In the genomic region with DNA sequence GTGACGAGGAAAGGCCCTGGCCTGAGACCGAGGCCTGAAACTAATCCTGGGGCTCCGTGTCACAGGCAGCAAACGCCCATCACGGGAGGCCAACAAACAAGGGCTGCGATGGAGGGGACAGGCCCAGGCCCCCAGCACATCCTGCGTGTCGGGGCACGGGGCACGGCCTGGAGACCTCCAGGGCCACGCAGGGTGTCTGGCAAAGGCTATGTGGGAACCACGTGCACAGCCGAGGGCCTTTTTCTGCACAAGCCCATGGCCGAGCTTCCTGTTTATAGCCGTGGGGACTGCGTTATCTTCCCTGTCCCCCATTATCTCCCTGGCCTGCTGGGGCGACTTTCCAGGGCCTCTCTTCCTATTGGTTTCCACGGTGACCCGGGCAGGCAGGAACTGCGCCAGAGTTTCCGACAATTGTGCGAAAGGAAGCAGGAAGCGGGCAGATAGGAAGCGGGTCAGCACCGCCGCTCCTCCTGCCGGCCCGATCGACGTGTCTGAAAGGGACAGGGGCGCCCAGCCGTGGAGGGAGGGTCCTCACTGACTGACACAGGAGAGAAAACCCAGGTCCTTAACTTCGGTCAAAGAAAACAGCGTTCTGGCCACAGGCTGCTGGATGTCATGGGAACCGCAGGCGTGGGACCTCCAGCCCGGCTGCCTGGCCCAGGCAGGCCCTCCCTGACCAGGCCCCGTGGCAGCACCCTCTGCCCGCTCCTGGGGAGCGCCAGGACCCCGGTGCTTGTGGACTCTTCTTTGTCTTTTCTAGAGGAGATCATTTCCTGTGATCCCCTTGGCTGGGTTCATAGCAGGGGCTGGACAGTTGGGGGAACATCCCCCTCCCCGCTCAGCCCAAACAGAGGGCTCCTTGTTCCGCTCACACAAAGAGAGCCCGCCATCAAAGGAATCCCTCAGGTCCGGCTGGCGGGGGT, we compare ENCODE assay signal across 1 cellular context.
A peak's percentile ranks its signal among the peaks of the same experiment; 100 is the strongest.
TF ChIP-seq lines count a peak whose summit lies in the region.

No MANE protein-coding gene starts in this region.

TF ChIP-seq in K562, 482 proteins besides CTCF, POLR2A, EP300 and RAD21 (continued from another document and continues in another):
- TF ChIP-seq SREBF1 (IDR thresholded peaks at IDR 0.05; ENCODE audit: borderline replicate concordance, low read depth, low read length) (no peak), CBFB (CRISPR knock-in tag; IDR thresholded peaks at IDR 0.05) (no peak), TRIM24 (IDR thresholded peaks at IDR 0.05) (no peak), ZNF79 (CRISPR knock-in tag; IDR thresholded peaks at IDR 0.05; ENCODE audit: low read depth) (no peak), MXI1 (IDR thresholded peaks at IDR 0.05; ENCODE audit: low read depth, low read length) (no peak), DNMT1 (IDR thresholded peaks at IDR 0.05) (no peak), CAMTA2 (CRISPR knock-in tag; conservative IDR thresholded peaks at IDR 0.05) (no peak), L3MBTL2 (IDR thresholded peaks at IDR 0.05) (peak; percentile 90), ZNF445 (CRISPR knock-in tag; IDR thresholded peaks at IDR 0.05; ENCODE audit: low read depth) (no peak), SLC30A9 (CRISPR knock-in tag; IDR thresholded peaks at IDR 0.05) (no peak), ZNF316 (IDR thresholded peaks at IDR 0.05) (no peak), CBFA2T3 (IDR thresholded peaks at IDR 0.05) (peak; percentile 71), ZC3H4 (CRISPR knock-in tag; IDR thresholded peaks at IDR 0.05; ENCODE audit: borderline replicate concordance) (peak; percentile 16; the same call in 1 of the 2 replicates), FOXJ2 (tag; IDR thresholded peaks at IDR 0.05) (0 out of 2 replicates have a peak, but pooled peaks have one; percentile 44), POLR2AphosphoS2 (IDR thresholded peaks at IDR 0.05; ENCODE audit: low read length) (no peak), NR2C1 (IDR thresholded peaks at IDR 0.05) (no peak; the same call in 1 of the 2 replicates), NR2C1 (tag; IDR thresholded peaks at IDR 0.05) (peak; percentile 75), GABPA (tag; conservative IDR thresholded peaks at IDR 0.05; ENCODE audit: low read depth) (peak; percentile 87), RBM17 (IDR thresholded peaks at IDR 0.05; ENCODE audit: borderline replicate concordance, low read depth, low read length) (no peak), MCM7 (IDR thresholded peaks at IDR 0.05) (no peak), LEF1 (IDR thresholded peaks at IDR 0.05) (no peak), PPARD (CRISPR knock-in tag; IDR thresholded peaks at IDR 0.05) (no peak), RCOR1 (IDR thresholded peaks at IDR 0.05; ENCODE audit: borderline replicate concordance in 1 of 2, low read depth in 2 of 2, low read length in 2 of 2) (no peak), ZNF408 (CRISPR knock-in tag; IDR thresholded peaks at IDR 0.05; ENCODE audit: low read depth) (no peak), MIER1 (IDR thresholded peaks at IDR 0.05; ENCODE audit: low read depth) (no peak), ZNF436 (CRISPR knock-in tag; IDR thresholded peaks at IDR 0.05) (no peak), POLR2B (IDR thresholded peaks at IDR 0.05; ENCODE audit: low read depth, partially characterized antibody) (no peak), ZNF668 (CRISPR knock-in tag; IDR thresholded peaks at IDR 0.05) (no peak), DDX20 (tag; IDR thresholded peaks at IDR 0.05; ENCODE audit: low read depth) (no peak), TCF7L2 (IDR thresholded peaks at IDR 0.05; ENCODE audit: low read depth, low read length) (no peak), ZNF239 (CRISPR knock-in tag; IDR thresholded peaks at IDR 0.05) (no peak), RBM25 (IDR thresholded peaks at IDR 0.05; ENCODE audit: low read depth, low read length, severe bottlenecking) (no peak)
- TF ChIP-seq, protein P1, sequence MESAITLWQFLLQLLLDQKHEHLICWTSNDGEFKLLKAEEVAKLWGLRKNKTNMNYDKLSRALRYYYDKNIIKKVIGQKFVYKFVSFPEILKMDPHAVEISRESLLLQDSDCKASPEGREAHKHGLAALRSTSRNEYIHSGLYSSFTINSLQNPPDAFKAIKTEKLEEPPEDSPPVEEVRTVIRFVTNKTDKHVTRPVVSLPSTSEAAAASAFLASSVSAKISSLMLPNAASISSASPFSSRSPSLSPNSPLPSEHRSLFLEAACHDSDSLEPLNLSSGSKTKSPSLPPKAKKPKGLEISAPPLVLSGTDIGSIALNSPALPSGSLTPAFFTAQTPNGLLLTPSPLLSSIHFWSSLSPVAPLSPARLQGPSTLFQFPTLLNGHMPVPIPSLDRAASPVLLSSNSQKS (CRISPR knock-in tag; IDR thresholded peaks at IDR 0.05): no peak
- TF ChIP-seq, protein P2, sequence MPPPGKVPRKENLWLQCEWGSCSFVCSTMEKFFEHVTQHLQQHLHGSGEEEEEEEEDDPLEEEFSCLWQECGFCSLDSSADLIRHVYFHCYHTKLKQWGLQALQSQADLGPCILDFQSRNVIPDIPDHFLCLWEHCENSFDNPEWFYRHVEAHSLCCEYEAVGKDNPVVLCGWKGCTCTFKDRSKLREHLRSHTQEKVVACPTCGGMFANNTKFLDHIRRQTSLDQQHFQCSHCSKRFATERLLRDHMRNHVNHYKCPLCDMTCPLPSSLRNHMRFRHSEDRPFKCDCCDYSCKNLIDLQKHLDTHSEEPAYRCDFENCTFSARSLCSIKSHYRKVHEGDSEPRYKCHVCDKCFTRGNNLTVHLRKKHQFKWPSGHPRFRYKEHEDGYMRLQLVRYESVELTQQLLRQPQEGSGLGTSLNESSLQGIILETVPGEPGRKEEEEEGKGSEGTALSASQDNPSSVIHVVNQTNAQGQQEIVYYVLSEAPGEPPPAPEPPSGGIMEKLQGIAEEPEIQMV (tag; conservative IDR thresholded peaks at IDR 0.05; ENCODE audit: low read depth): no peak
- TF ChIP-seq, protein P3, sequence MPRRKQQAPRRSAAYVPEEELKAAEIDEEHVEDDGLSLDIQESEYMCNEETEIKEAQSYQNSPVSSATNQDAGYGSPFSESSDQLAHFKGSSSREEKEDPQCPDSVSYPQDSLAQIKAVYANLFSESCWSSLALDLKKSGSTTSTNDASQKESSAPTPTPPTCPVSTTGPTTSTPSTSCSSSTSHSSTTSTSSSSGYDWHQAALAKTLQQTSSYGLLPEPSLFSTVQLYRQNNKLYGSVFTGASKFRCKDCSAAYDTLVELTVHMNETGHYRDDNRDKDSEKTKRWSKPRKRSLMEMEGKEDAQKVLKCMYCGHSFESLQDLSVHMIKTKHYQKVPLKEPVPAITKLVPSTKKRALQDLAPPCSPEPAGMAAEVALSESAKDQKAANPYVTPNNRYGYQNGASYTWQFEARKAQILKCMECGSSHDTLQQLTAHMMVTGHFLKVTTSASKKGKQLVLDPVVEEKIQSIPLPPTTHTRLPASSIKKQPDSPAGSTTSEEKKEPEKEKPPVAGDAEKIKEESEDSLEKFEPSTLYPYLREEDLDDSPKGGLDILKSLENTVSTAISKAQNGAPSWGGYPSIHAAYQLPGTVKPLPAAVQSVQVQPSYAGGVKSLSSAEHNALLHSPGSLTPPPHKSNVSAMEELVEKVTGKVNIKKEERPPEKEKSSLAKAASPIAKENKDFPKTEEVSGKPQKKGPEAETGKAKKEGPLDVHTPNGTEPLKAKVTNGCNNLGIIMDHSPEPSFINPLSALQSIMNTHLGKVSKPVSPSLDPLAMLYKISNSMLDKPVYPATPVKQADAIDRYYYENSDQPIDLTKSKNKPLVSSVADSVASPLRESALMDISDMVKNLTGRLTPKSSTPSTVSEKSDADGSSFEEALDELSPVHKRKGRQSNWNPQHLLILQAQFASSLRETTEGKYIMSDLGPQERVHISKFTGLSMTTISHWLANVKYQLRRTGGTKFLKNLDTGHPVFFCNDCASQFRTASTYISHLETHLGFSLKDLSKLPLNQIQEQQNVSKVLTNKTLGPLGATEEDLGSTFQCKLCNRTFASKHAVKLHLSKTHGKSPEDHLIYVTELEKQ (CRISPR knock-in tag; IDR thresholded peaks at IDR 0.05): no peak
- TF ChIP-seq, protein P4, sequence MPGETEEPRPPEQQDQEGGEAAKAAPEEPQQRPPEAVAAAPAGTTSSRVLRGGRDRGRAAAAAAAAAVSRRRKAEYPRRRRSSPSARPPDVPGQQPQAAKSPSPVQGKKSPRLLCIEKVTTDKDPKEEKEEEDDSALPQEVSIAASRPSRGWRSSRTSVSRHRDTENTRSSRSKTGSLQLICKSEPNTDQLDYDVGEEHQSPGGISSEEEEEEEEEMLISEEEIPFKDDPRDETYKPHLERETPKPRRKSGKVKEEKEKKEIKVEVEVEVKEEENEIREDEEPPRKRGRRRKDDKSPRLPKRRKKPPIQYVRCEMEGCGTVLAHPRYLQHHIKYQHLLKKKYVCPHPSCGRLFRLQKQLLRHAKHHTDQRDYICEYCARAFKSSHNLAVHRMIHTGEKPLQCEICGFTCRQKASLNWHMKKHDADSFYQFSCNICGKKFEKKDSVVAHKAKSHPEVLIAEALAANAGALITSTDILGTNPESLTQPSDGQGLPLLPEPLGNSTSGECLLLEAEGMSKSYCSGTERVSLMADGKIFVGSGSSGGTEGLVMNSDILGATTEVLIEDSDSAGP (CRISPR knock-in tag; IDR thresholded peaks at IDR 0.05): no peak
- TF ChIP-seq, protein P5, sequence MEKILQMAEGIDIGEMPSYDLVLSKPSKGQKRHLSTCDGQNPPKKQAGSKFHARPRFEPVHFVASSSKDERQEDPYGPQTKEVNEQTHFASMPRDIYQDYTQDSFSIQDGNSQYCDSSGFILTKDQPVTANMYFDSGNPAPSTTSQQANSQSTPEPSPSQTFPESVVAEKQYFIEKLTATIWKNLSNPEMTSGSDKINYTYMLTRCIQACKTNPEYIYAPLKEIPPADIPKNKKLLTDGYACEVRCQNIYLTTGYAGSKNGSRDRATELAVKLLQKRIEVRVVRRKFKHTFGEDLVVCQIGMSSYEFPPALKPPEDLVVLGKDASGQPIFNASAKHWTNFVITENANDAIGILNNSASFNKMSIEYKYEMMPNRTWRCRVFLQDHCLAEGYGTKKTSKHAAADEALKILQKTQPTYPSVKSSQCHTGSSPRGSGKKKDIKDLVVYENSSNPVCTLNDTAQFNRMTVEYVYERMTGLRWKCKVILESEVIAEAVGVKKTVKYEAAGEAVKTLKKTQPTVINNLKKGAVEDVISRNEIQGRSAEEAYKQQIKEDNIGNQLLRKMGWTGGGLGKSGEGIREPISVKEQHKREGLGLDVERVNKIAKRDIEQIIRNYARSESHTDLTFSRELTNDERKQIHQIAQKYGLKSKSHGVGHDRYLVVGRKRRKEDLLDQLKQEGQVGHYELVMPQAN (IDR thresholded peaks at IDR 0.05; ENCODE audit: borderline replicate concordance): peak; percentile 28; the same call in 1 of the 2 replicates
- TF ChIP-seq, protein P6, sequence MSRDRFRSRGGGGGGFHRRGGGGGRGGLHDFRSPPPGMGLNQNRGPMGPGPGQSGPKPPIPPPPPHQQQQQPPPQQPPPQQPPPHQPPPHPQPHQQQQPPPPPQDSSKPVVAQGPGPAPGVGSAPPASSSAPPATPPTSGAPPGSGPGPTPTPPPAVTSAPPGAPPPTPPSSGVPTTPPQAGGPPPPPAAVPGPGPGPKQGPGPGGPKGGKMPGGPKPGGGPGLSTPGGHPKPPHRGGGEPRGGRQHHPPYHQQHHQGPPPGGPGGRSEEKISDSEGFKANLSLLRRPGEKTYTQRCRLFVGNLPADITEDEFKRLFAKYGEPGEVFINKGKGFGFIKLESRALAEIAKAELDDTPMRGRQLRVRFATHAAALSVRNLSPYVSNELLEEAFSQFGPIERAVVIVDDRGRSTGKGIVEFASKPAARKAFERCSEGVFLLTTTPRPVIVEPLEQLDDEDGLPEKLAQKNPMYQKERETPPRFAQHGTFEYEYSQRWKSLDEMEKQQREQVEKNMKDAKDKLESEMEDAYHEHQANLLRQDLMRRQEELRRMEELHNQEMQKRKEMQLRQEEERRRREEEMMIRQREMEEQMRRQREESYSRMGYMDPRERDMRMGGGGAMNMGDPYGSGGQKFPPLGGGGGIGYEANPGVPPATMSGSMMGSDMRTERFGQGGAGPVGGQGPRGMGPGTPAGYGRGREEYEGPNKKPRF (IDR thresholded peaks at IDR 0.05; ENCODE audit: low read depth, low read length): no peak
- TF ChIP-seq, protein P7, sequence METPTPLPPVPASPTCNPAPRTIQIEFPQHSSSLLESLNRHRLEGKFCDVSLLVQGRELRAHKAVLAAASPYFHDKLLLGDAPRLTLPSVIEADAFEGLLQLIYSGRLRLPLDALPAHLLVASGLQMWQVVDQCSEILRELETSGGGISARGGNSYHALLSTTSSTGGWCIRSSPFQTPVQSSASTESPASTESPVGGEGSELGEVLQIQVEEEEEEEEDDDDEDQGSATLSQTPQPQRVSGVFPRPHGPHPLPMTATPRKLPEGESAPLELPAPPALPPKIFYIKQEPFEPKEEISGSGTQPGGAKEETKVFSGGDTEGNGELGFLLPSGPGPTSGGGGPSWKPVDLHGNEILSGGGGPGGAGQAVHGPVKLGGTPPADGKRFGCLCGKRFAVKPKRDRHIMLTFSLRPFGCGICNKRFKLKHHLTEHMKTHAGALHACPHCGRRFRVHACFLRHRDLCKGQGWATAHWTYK (CRISPR knock-in tag; IDR thresholded peaks at IDR 0.05): peak; percentile 64
- TF ChIP-seq, protein P8, sequence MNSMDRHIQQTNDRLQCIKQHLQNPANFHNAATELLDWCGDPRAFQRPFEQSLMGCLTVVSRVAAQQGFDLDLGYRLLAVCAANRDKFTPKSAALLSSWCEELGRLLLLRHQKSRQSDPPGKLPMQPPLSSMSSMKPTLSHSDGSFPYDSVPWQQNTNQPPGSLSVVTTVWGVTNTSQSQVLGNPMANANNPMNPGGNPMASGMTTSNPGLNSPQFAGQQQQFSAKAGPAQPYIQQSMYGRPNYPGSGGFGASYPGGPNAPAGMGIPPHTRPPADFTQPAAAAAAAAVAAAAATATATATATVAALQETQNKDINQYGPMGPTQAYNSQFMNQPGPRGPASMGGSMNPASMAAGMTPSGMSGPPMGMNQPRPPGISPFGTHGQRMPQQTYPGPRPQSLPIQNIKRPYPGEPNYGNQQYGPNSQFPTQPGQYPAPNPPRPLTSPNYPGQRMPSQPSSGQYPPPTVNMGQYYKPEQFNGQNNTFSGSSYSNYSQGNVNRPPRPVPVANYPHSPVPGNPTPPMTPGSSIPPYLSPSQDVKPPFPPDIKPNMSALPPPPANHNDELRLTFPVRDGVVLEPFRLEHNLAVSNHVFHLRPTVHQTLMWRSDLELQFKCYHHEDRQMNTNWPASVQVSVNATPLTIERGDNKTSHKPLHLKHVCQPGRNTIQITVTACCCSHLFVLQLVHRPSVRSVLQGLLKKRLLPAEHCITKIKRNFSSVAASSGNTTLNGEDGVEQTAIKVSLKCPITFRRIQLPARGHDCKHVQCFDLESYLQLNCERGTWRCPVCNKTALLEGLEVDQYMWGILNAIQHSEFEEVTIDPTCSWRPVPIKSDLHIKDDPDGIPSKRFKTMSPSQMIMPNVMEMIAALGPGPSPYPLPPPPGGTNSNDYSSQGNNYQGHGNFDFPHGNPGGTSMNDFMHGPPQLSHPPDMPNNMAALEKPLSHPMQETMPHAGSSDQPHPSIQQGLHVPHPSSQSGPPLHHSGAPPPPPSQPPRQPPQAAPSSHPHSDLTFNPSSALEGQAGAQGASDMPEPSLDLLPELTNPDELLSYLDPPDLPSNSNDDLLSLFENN (IDR thresholded peaks at IDR 0.05; ENCODE audit: low read depth in 2 of 2, low read length in 2 of 2): no peak
- TF ChIP-seq, protein P9, sequence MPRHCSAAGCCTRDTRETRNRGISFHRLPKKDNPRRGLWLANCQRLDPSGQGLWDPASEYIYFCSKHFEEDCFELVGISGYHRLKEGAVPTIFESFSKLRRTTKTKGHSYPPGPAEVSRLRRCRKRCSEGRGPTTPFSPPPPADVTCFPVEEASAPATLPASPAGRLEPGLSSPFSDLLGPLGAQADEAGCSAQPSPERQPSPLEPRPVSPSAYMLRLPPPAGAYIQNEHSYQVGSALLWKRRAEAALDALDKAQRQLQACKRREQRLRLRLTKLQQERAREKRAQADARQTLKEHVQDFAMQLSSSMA (CRISPR knock-in tag; IDR thresholded peaks at IDR 0.05): no peak
